ENCODE assay signal across 20 cellular contexts in genomic region chr1:118948796-118949195, GRCh38. TPM values are rescaled to one million over a fixed set of nuclear protein-coding genes. Genes with fewer than 3 reads are reported as not detected.
DNase-seq lines count a peak whose midpoint lies in the region; ATAC-seq, FAIRE-seq and TF ChIP-seq lines count a peak whose summit lies in the region.
"Had no signal": no experiment of that assay in that cellular context is flagged by ENCODE, and none has a peak within 500 bp of the region (broad histone marks: within the 10 kb centered on the region; RNA-seq: fewer than 3 reads in every experiment).

No MANE protein-coding gene starts in this region.

- in situ Hi-C loops in HepG2 (cut with HindIII; ENCODE audit: extremely low pct_ligation_motif_present, low pct_unique_long_range_greater_than_20kb) = no loop called here

- H3K36me3 ChIP-seq in HepG2 (replicated peaks in 1 of 2; ENCODE audit: control insufficient read depth in 1 of 2, insufficient read depth in 2 of 2, low read length in 2 of 2) (no peaks in the 10 kb centered on the region), right lobe of liver (no peaks in the 10 kb centered on the region), SJSA1 (peaks cover 47% of the 10 kb centered on the region), left lung (no peaks in the 10 kb centered on the region), suprapubic skin (no peaks in the 10 kb centered on the region)

- H3K4me1 ChIP-seq in HepG2 (ENCODE audit: insufficient read depth, low read length) (peaks cover 28% of the 10 kb centered on the region), right lobe of liver (peaks cover 0 to 11% (median 0%) of the 10 kb centered on the region in 4 donors), SJSA1 (replicated peaks) (peaks cover 74% of the 10 kb centered on the region), left lung (peaks cover 0 to 2% of the 10 kb centered on the region in 2 donors), suprapubic skin (peaks cover 13% of the 10 kb centered on the region)
- H3K4me1 ChIP-seq: Caco-2 had no signal

- WGBS in HepG2 (ENCODE audit: low lambda C conversion rate) = 9% methylated on average over 1 of the region's 1 CpG
- WGBS in right lobe of liver (ENCODE audit: insufficient coverage, low coverage, low lambda C conversion rate, missing lambda C conversion rate) = 62% methylated on average over 1 of the region's 1 CpG
- 69% methylated on average over 1 of the region's 1 CpG for WGBS in suprapubic skin

- CTCF ChIA-PET in HepG2 (lab: Yijun Ruan, JAX; ENCODE audit: low intra/inter-chr PET ratio, low total read pairs) = no interaction called here

- POLR2A ChIA-PET in HepG2 (lab: Yijun Ruan, JAX) = no interaction called here

- no peak for DNase-seq in HepG2 (ENCODE audit: low spot score)
- no peak for DNase-seq in right lobe of liver
- DNase-seq in SJSA1 (ENCODE audit: low read depth in 1 of 2, low spot score in 2 of 2) = peak in 1 of 2 experiments; percentile 44
- DNase-seq in left lung = no peak
- no peak for DNase-seq in suprapubic skin (ENCODE audit: low spot score in 2 of 2)
- no peak for DNase-seq in NCI-H2107 (lab: John Stamatoyannopoulos, UW)
- DNase-seq in stimulated activated CD8-positive, alpha-beta memory T cell treated with anti-CD3 and anti-CD28 coated beads, Interleukin-4, amount 100 ng/mL, for 48 hours = no peak
- DNase-seq: Caco-2, DMS153, NCI-H1105 treated with DMSO at 0.1 percent for 48 hours, NCI-H1694 treated with DMSO at 0.1 percent for 48 hours, NCI-H510A treated with DMSO at 0.1 percent for 48 hours, NCI-H774, SHP77 had no signal

- H2AFZ ChIP-seq in HepG2 (ENCODE audit: low read length) = peak overlapping the region; percentile 11

- H3K9ac ChIP-seq in HepG2 (ENCODE audit: insufficient read depth, low read depth, low read length) = peak overlapping the region; percentile 19; the same call in 1 of the 2 replicates

- no peak overlapping the region; a peak in 1 of 6 replicates for H3K4me3 ChIP-seq in HepG2 (replicated peaks in 1 of 3; ENCODE audit: insufficient read depth in 1 of 3, low read depth in 2 of 3, low read length in 3 of 3)
- H3K4me3 ChIP-seq in right lobe of liver = no peak overlapping the region
- H3K4me3 ChIP-seq in SJSA1 = no peak overlapping the region
- H3K4me3 ChIP-seq in left lung = no peak overlapping the region
- no peak overlapping the region for H3K4me3 ChIP-seq in suprapubic skin

- H3K9me3 ChIP-seq in HepG2 (ENCODE audit: low read length) (no peaks in the 10 kb centered on the region), right lobe of liver (no peaks in the 10 kb centered on the region), SJSA1 (replicated peaks) (no peaks in the 10 kb centered on the region), left lung (no peaks in the 10 kb centered on the region), suprapubic skin (no peaks in the 10 kb centered on the region)
- H3K9me3 ChIP-seq: Caco-2 had no signal

- TF ChIP-seq POLR2A in HepG2 (IDR thresholded peaks at IDR 0.05; ENCODE audit: insufficient read depth in 1 of 2, low read depth in 2 of 2, low read length in 2 of 2) = no peak
- no peak for TF ChIP-seq POLR2A in right lobe of liver (IDR thresholded peaks at IDR 0.05)
- TF ChIP-seq POLR2A in suprapubic skin (IDR thresholded peaks at IDR 0.05) = no peak

- no TSS peak for BruUV-seq in HepG2 (replicated peaks; lab: Mats Ljungman, UMichigan)

- H3K27ac ChIP-seq in HepG2 (ENCODE audit: extremely low read length, insufficient read depth, low read length) = peak overlapping the region; percentile 54
- H3K27ac ChIP-seq in right lobe of liver = no peak overlapping the region
- peak overlapping the region; percentile 3 for H3K27ac ChIP-seq in SJSA1
- no peak overlapping the region for H3K27ac ChIP-seq in left lung
- H3K27ac ChIP-seq in suprapubic skin = peak overlapping the region; percentile 1
- H3K27ac ChIP-seq: 22Rv1 had no signal

- intact Hi-C loops in HepG2 (cut with micrococcal nuclease; ENCODE audit: unreplicated experiment) = no loop called here
- intact Hi-C loops in right lobe of liver (cut with DNase I) = no loop called here
- intact Hi-C loops in left lung (cut with DNase I) = no loop called here

- no peaks in the 10 kb centered on the region for H3K27me3 ChIP-seq in HepG2 (ENCODE audit: control insufficient read depth in 1 of 2, insufficient read depth in 2 of 2, low read length in 2 of 2)
- no peaks in the 10 kb centered on the region for H3K27me3 ChIP-seq in right lobe of liver
- no peaks in the 10 kb centered on the region for H3K27me3 ChIP-seq in SJSA1 (replicated peaks)
- no peaks in the 10 kb centered on the region for H3K27me3 ChIP-seq in left lung
- H3K27me3 ChIP-seq in suprapubic skin = no peaks in the 10 kb centered on the region

- TF ChIP-seq EP300 in HepG2 (IDR thresholded peaks at IDR 0.05; ENCODE audit: low read depth in 2 of 2, low read length in 2 of 2) (no peak), HepG2 (CRISPR knock-in tag; IDR thresholded peaks at IDR 0.05; ENCODE audit: borderline replicate concordance) (no peak), suprapubic skin (IDR thresholded peaks at IDR 0.05) (no peak)

- TF ChIP-seq CTCF in HepG2 (CRISPR knock-in tag; IDR thresholded peaks at IDR 0.05) (no peak), right lobe of liver (IDR thresholded peaks at IDR 0.05) (no peak), left lung (IDR thresholded peaks at IDR 0.05) (no peak), suprapubic skin (IDR thresholded peaks at IDR 0.05) (no peak)

- no peaks in the 10 kb centered on the region for H4K20me1 ChIP-seq in HepG2 (ENCODE audit: insufficient read depth, low read length)

- no peak for FAIRE-seq in HepG2 (lab: Jason Lieb, UNC)
- FAIRE-seq: GM12891, GM18507 had no signal

- H3K79me2 ChIP-seq in HepG2 (ENCODE audit: insufficient read depth, low read length) = no peaks in the 10 kb centered on the region

- peak overlapping the region; percentile 45 for H3K4me2 ChIP-seq in HepG2 (ENCODE audit: low read depth, low read length)

- ATAC-seq in HepG2 (no peak), right lobe of liver (no peak), left lung (peak; percentile 38), GM21360 (IDR thresholded peaks at IDR 0.05; ENCODE audit: unreplicated experiment) (no peak)
- ATAC-seq: HCT116 had no signal

- TF ChIP-seq RAD21 in HepG2 (CRISPR knock-in tag; IDR thresholded peaks at IDR 0.05) = no peak

TF ChIP-seq in HepG2, 621 proteins besides CTCF, POLR2A, EP300 and RAD21 (continues in another document):
- TF ChIP-seq ZNF549 (CRISPR knock-in tag; IDR thresholded peaks at IDR 0.05) (no peak), MXI1 (IDR thresholded peaks at IDR 0.05; ENCODE audit: borderline replicate concordance, low read depth, low read length) (no peak), HDAC2 (CRISPR knock-in tag; IDR thresholded peaks at IDR 0.05) (no peak), ZBTB44 (CRISPR knock-in tag; IDR thresholded peaks at IDR 0.05) (no peak), CCAR2 (optimal IDR thresholded peaks at IDR 0.05; ENCODE audit: low read depth, low read length) (no peak), ZNF17 (CRISPR knock-in tag; IDR thresholded peaks at IDR 0.05) (no peak), ZNF703 (CRISPR knock-in tag; IDR thresholded peaks at IDR 0.05; ENCODE audit: borderline replicate concordance) (no peak), ZNF468 (CRISPR knock-in tag; IDR thresholded peaks at IDR 0.05) (no peak)

RNA-seq across cellular contexts. Expression of gene TBX15, which starts 39.3 kb away (rescaled TPM):
- total RNA-seq in HepG2 (2016; rRNA removed; fragmentation: Illumina TruSeq; extraction: Trizol) = 0.42 and 0.49 TPM in 2 replicates
- total RNA-seq in HepG2 (2016; cell fraction: cytosol; rRNA removed; fragmentation: Illumina TruSeq; extraction: Trizol; ENCODE audit: low read depth) = not detected in 2 replicates
- 0.28 and 0.51 TPM in 2 replicates for total RNA-seq in HepG2 (2016; cell fraction: insoluble cytoplasmic fraction; rRNA removed; fragmentation: Illumina TruSeq; extraction: Trizol)
- 0.14 and 0.28 TPM in 2 replicates for total RNA-seq in HepG2 (2016; cell fraction: membrane; rRNA removed; fragmentation: Illumina TruSeq; extraction: Trizol)
- 0.22 and 0.37 TPM in 2 replicates for total RNA-seq in HepG2 (2016; cell fraction: nucleus; rRNA removed; fragmentation: Illumina TruSeq; extraction: Trizol)
- polyA plus RNA-seq in HepG2 (2011; rRNA removed) = 1.9 and 3.5 TPM in 2 replicates
- 1.4 and 3.5 TPM in 2 replicates for polyA plus RNA-seq in HepG2 (2011; cell fraction: cytosol; rRNA removed)
- 1.2 and 1.9 TPM in 2 replicates for polyA plus RNA-seq in HepG2 (2011; cell fraction: nucleus; rRNA removed)
- 5.0 and 5.5 TPM in 2 replicates for polyA plus RNA-seq in HepG2 (2012)
- 0.06 TPM in 2 replicates for polyA plus RNA-seq in HepG2 (2016; cell fraction: cytosol; fragmentation: Illumina TruSeq; extraction: Trizol; ENCODE audit: low read depth)
- 0.42 and 0.59 TPM in 2 replicates for polyA plus RNA-seq in HepG2 (2016; cell fraction: insoluble cytoplasmic fraction; fragmentation: Illumina TruSeq; extraction: Trizol; ENCODE audit: low read depth)
- 0.08 and 0.22 TPM in 2 replicates for polyA plus RNA-seq in HepG2 (2016; cell fraction: membrane; fragmentation: Illumina TruSeq; extraction: Trizol; ENCODE audit: low read depth)
- 0.28 and 0.34 TPM in 2 replicates for polyA plus RNA-seq in HepG2 (2016; cell fraction: nucleus; fragmentation: Illumina TruSeq; extraction: Trizol; ENCODE audit: insufficient read depth, low read depth)
- polyA minus RNA-seq in HepG2 (2011; rRNA and poly(A)+ RNA removed; ENCODE audit: low replicate concordance) = 0.58 and 4.3 TPM in 2 replicates
- 1.5 and 2.6 TPM in 2 replicates for polyA minus RNA-seq in HepG2 (2011; cell fraction: cytosol; rRNA and poly(A)+ RNA removed)
- 3.3 and 6.3 TPM in 2 replicates for polyA minus RNA-seq in HepG2 (2011; cell fraction: nucleus; rRNA and poly(A)+ RNA removed)
- total RNA-seq in right lobe of liver = 10 to 100 TPM in 5 of 6 experiments, under 1 TPM in 1; 0.29 to 56.5 (median 16.5) TPM
- total RNA-seq in SJSA1 (2014; rRNA removed; shearing (Covaris generic)) = 16.0 and 31.0 TPM in 2 replicates
- 1 to 10 TPM in 1 of 2 donors, under 1 TPM in 1; 0.50 to 1.0 TPM for total RNA-seq in left lung
- total RNA-seq in suprapubic skin = 10 to 100 TPM in 1 of 4 donors, 1 to 10 TPM in 3; 3.3 to 10.8 (median 3.5) TPM
- polyA plus RNA-seq: AG04450 had no signal

Comparison
In these comparisons a context has a peak if more than half of its experiments do, and no peak if none do; other contexts are left out.
1. H3K27ac ChIP-seq: peak in HepG2 (single experiment), SJSA1 (single experiment) and suprapubic skin (single experiment); none in right lobe of liver (0 of 3) and left lung (0 of 2).